ENCODE assay signal across 23 cellular contexts in genomic region chr2:133982231-133982630, GRCh38.
"Had no signal": no experiment of that assay in that cellular context is flagged by ENCODE, and none has a peak within 500 bp of the region (broad histone marks: within the 10 kb centered on the region; RNA-seq: fewer than 3 reads in every experiment).

No MANE protein-coding gene starts in this region.

- H3K4me2 ChIP-seq: KMS-11, SK-N-SH had no signal

- H3K9me2 ChIP-seq: SK-N-SH had no signal

- FAIRE-seq: HTR-8/SVneo, K562 had no signal

- H3K27ac ChIP-seq: HL-60, KMS-11, RWPE1 had no signal

- H3K27ac Mint-ChIP-seq: IgD-negative memory B cell had no signal

- H3K4me3 ChIP-seq: K562 had no signal

- H3K4me3 Mint-ChIP-seq: IgD-negative memory B cell had no signal

- H3K9me3 ChIP-seq: SK-N-SH had no signal

- ATAC-seq: K562 had no signal

- H3K9me3 Mint-ChIP-seq: IgD-negative memory B cell had no signal

- DNase-seq: Kasumi-1, MM.1S, NCI-H1092 treated with DMSO at 0.1 percent for 48 hours, NCI-H1436, NCI-H1694 treated with DMSO at 0.1 percent for 48 hours, NCI-H2029, NCI-H2081 treated with DMSO at 0.1 percent for 48 hours, NCI-H2171, NCI-H226, NCI-H446, NCI-H510A, NCI-H524 treated with DMSO at 0.1 percent for 48 hours, NCI-H69, NCI-H82, SHP77, SK-N-SH, SW 1271 had no signal
